8 cellular contexts compared by ENCODE assay signal in genomic region chr12:108730337-108731104, GRCh38.
DNase-seq lines count a peak whose midpoint lies in the region; ATAC-seq and TF ChIP-seq lines count a peak whose summit lies in the region.

No MANE protein-coding gene starts in this region.

- no peak for TF ChIP-seq CTCF in SU-DHL-6 (IDR thresholded peaks at IDR 0.05; ENCODE audit: insufficient read depth, low read length, poor library complexity, severe bottlenecking)
- TF ChIP-seq CTCF in retinal pigment epithelial cell (conservative IDR thresholded peaks at IDR 0.05; ENCODE audit: low read depth, low read length), result no peak

- H3K36me3 ChIP-seq in SU-DHL-6 (ENCODE audit: low read length) (no peaks in the 10 kb centered on the region), iPS DF 6.9 (ENCODE audit: control insufficient read depth, insufficient read depth, low read length) (no peaks in the 10 kb centered on the region)

- no peaks in the 10 kb centered on the region for H4K20me1 ChIP-seq in SU-DHL-6 (ENCODE audit: low read depth, low read length)

- no peaks in the 10 kb centered on the region for H3K4me1 ChIP-seq in iPS DF 6.9 (ENCODE audit: control insufficient read depth, insufficient read depth, low read length)

- peaks cover 19% of the 10 kb centered on the region for H3F3A ChIP-seq in SU-DHL-6 (ENCODE audit: insufficient read depth)

- H3K9me2 ChIP-seq in SU-DHL-6 (replicated peaks; ENCODE audit: insufficient read depth, low read length), result no peaks in the 10 kb centered on the region

- no CpG with 5 or more reads among the region's 46 CpGs for WGBS in iPS DF 6.9 (ENCODE audit: insufficient coverage, insufficient read length)

- peak overlapping the region; percentile 73 for H2AFZ ChIP-seq in SU-DHL-6 (ENCODE audit: low read depth, low read length, severe bottlenecking)

- H3K9ac ChIP-seq in SU-DHL-6 (ENCODE audit: low read length), result peak overlapping the region; percentile 72

- H3K79me2 ChIP-seq in SU-DHL-6 (ENCODE audit: insufficient read depth, low read length), result no peaks in the 10 kb centered on the region

- H3K27ac ChIP-seq in SU-DHL-6 (ENCODE audit: low read depth, low read length), result no peak overlapping the region
- no peak overlapping the region for H3K27ac ChIP-seq in iPS DF 6.9 (ENCODE audit: low read length)

- DNase-seq in AG20443 (ENCODE audit: low spot score) (peak; percentile 65), NCI-H1048 (lab: John Stamatoyannopoulos, UW) (peak; percentile 7), astrocyte of the hippocampus (ENCODE audit: low read depth, low spot score) (peak; percentile 87), iPS DF 6.9 (ENCODE audit: low read depth, low spot score) (peak; percentile 31), retinal pigment epithelial cell (ENCODE audit: low read depth) (no peak)

- H3K4me3 ChIP-seq in SU-DHL-6 (ENCODE audit: insufficient read depth, low read length, poor library complexity, severe bottlenecking), result peak overlapping the region; percentile 61
- peak overlapping the region; percentile 63 for H3K4me3 ChIP-seq in iPS DF 6.9 (ENCODE audit: low read length)
- peak overlapping the region; percentile 64 for H3K4me3 ChIP-seq in retinal pigment epithelial cell (ENCODE audit: low read length)

- peak overlapping the region; percentile 91 for H3K4me2 ChIP-seq in SU-DHL-6 (ENCODE audit: low read depth, low read length, poor library complexity, severe bottlenecking)

- H3K9me3 ChIP-seq in SU-DHL-6 (ENCODE audit: insufficient read depth, low read length) (no peaks in the 10 kb centered on the region), iPS DF 6.9 (ENCODE audit: control insufficient read depth, insufficient read depth, low read length) (no peaks in the 10 kb centered on the region)

- peak; percentile 9 for ATAC-seq in GM19351 (IDR thresholded peaks at IDR 0.05; ENCODE audit: unreplicated experiment)
- ATAC-seq in GM18870 (IDR thresholded peaks at IDR 0.05; ENCODE audit: unreplicated experiment), result no peak

- H3K27me3 ChIP-seq in SU-DHL-6 (ENCODE audit: low read length), result no peaks in the 10 kb centered on the region
- no peaks in the 10 kb centered on the region for H3K27me3 ChIP-seq in iPS DF 6.9 (ENCODE audit: control insufficient read depth, insufficient read depth, low read length)
